Comparison of ENCODE assay signal across 28 cellular contexts in the genomic region with DNA sequence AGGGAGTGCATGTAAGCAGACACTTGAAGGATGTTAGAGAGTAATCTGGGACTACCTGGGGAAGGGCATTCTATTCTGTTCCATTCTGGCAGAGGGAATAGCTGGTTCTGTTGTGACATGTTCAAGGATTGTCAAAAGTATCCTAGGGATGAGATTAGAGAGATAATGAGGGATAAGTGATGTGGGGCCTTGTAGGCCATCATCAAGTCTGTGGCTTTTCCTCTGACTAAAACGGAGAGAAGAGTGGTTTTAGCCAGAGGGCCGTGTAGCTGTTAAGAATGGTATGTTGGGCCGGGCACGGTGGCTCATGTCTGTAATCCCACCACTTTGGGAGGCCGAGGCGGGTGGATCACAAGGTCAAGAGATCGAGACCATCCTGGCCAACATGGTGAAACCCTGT. TPM values are rescaled to one million over a fixed set of nuclear protein-coding genes. Genes with fewer than 3 reads are reported as not detected.
DNase-seq lines count a peak whose midpoint lies in the region; ATAC-seq, FAIRE-seq and TF ChIP-seq lines count a peak whose summit lies in the region.
"Had no signal": no experiment of that assay in that cellular context is flagged by ENCODE, and none has a peak within 500 bp of the region (broad histone marks: within the 10 kb centered on the region; RNA-seq: fewer than 3 reads in every experiment).

No MANE protein-coding gene starts in this region.

- peaks cover 72% of the 10 kb centered on the region for H3K4me1 ChIP-seq in cardiac muscle cell (ENCODE audit: low read depth)
- peaks cover 0 to 71% (median 45%) of the 10 kb centered on the region in 9 donors for H3K4me1 ChIP-seq in heart right ventricle
- peaks cover 59% of the 10 kb centered on the region for H3K4me1 ChIP-seq in astrocyte (ENCODE audit: insufficient read depth, low read length)

- no peak overlapping the region for H2AFZ ChIP-seq in astrocyte (ENCODE audit: low read depth, low read length)
- H2AFZ ChIP-seq: GM23338 had no signal

- H3K36me3 Mint-ChIP-seq in astrocyte (ENCODE audit: low read depth, unreplicated experiment) (peaks cover 26% of the 10 kb centered on the region), nephron (ENCODE audit: low read depth) (peaks cover 39% of the 10 kb centered on the region)
- H3K36me3 Mint-ChIP-seq: CD8-positive, alpha-beta T cell had no signal

- no peak overlapping the region for H3K9ac ChIP-seq in astrocyte (ENCODE audit: low read length)

- peak overlapping the region; percentile 4 for H3K4me3 Mint-ChIP-seq in astrocyte (ENCODE audit: unreplicated experiment)
- H3K4me3 Mint-ChIP-seq in nephron, result no peak overlapping the region
- H3K4me3 Mint-ChIP-seq: CD8-positive, alpha-beta T cell; GM23338 had no signal

- no peak for TF ChIP-seq CTCF in cardiac muscle cell (IDR thresholded peaks at IDR 0.05; ENCODE audit: low read depth, low read length)
- TF ChIP-seq CTCF in heart right ventricle (IDR thresholded peaks at IDR 0.05), result no peak
- TF ChIP-seq CTCF in astrocyte (IDR thresholded peaks at IDR 0.05; ENCODE audit: insufficient read depth, low read depth, low read length), result no peak
- TF ChIP-seq CTCF in nephron (IDR thresholded peaks at IDR 0.05; ENCODE audit: unreplicated experiment in 3 of 3), result no peak

- H3K4me3 ChIP-seq in cardiac muscle cell (no peak overlapping the region), heart right ventricle (no peak overlapping the region), astrocyte (ENCODE audit: insufficient read depth, low read depth, low read length) (no peak overlapping the region)
- H3K4me3 ChIP-seq: GM23338, HAP-1, SJSA1 had no signal

- H3K36me3 ChIP-seq in cardiac muscle cell (peaks cover 32% of the 10 kb centered on the region), heart right ventricle (peaks cover 0 to 9% (median 0%) of the 10 kb centered on the region in 9 donors), astrocyte (ENCODE audit: insufficient read depth, low read length) (peaks cover 21% of the 10 kb centered on the region)
- H3K36me3 ChIP-seq: HAP-1, SJSA1 had no signal

- peaks cover 58% of the 10 kb centered on the region for H4K20me1 ChIP-seq in astrocyte (ENCODE audit: insufficient read depth, low read length)

- H3K27me3 Mint-ChIP-seq in astrocyte (ENCODE audit: low read depth, unreplicated experiment) (no peaks in the 10 kb centered on the region), nephron (ENCODE audit: low read depth) (no peaks in the 10 kb centered on the region)

- H3K27me3 ChIP-seq in cardiac muscle cell (no peaks in the 10 kb centered on the region), heart right ventricle (peaks cover 0 to 5% (median 0%) of the 10 kb centered on the region in 7 donors), astrocyte (ENCODE audit: insufficient read depth, low read length) (no peaks in the 10 kb centered on the region)
- H3K27me3 ChIP-seq: SJSA1 had no signal

- peaks cover 95% of the 10 kb centered on the region for H3K79me2 ChIP-seq in astrocyte (ENCODE audit: insufficient read depth, low read length)

- peak overlapping the region; percentile 73 for H3K27ac ChIP-seq in cardiac muscle cell
- H3K27ac ChIP-seq in heart right ventricle, result peak overlapping the region in 1 of 10 donors; percentile 75
- H3K27ac ChIP-seq in astrocyte (ENCODE audit: low read depth, low read length), result no peak overlapping the region
- H3K27ac ChIP-seq: 22Rv1 had no signal

- WGBS in heart right ventricle, 2 donors, result 96 to 97% methylated on average over 7 of the region's 7 CpGs

- H3K4me1 Mint-ChIP-seq in astrocyte (ENCODE audit: low read depth, unreplicated experiment) (peaks cover 70% of the 10 kb centered on the region), nephron (peaks cover 80% of the 10 kb centered on the region)

- H3K9me3 Mint-ChIP-seq in astrocyte (ENCODE audit: unreplicated experiment), result peaks cover 3% of the 10 kb centered on the region
- H3K9me3 Mint-ChIP-seq in nephron, result no peaks in the 10 kb centered on the region
- H3K9me3 Mint-ChIP-seq: CD8-positive, alpha-beta T cell; GM23338 had no signal

- FAIRE-seq in astrocyte (lab: Jason Lieb, UNC), result no peak
- FAIRE-seq: G401.6, GM12892, GM18507, HepG2 had no signal

- H3K9me3 ChIP-seq in cardiac muscle cell (ENCODE audit: low read depth), result no peaks in the 10 kb centered on the region
- H3K9me3 ChIP-seq in heart right ventricle, result no peaks in the 10 kb centered on the region
- H3K9me3 ChIP-seq in astrocyte (ENCODE audit: insufficient read depth, low read depth, low read length), result no peaks in the 10 kb centered on the region
- H3K9me3 ChIP-seq: HAP-1, SJSA1 had no signal

- intact Hi-C loops in heart right ventricle (cut with DNase I), result loop anchor here in 1 of 10 donors (5.0 kb wide), 1 partner anchor 149 kb away; no protein-coding TSS in a partner anchor

- H3K27ac Mint-ChIP-seq in astrocyte (ENCODE audit: unreplicated experiment) (peak overlapping the region; percentile 16), nephron (peak overlapping the region in 2 of 3 experiments; percentile 10 to 56)
- H3K27ac Mint-ChIP-seq: CD8-positive, alpha-beta T cell; GM23338 had no signal

- no peak for DNase-seq in cardiac muscle cell (ENCODE audit: low read depth in 1 of 2, low spot score in 1 of 2)
- DNase-seq in heart right ventricle, result no peak
- no peak for DNase-seq in astrocyte (ENCODE audit: low read depth)
- DNase-seq in NCI-H1436 (lab: John Stamatoyannopoulos, UW), result no peak
- DNase-seq in mesenteric fat pad (ENCODE audit: low spot score), result no peak
- no peak for DNase-seq in hypothalamus (lab: John Stamatoyannopoulos, UW)
- DNase-seq: AML-193; C1 segment of cervical spinal cord; Calu3; CD8-positive, alpha-beta T cell; KBM-7; MM.1S; NCI-H1048; NCI-H1417 treated with DMSO at 0.1 percent for 48 hours; NCI-H187 treated with DMSO at 0.1 percent for 48 hours; NCI-H2107; NCI-H226; NCI-H774 had no signal

- no peak overlapping the region for H3K4me2 ChIP-seq in astrocyte (ENCODE audit: low read length)
- H3K4me2 ChIP-seq: GM23338 had no signal

- no peak for ATAC-seq in heart right ventricle
- no peak for ATAC-seq in HG03439 (IDR thresholded peaks at IDR 0.05; ENCODE audit: unreplicated experiment)
- ATAC-seq: CD8-positive, alpha-beta T cell; GM23338; HepG2 had no signal

RNA-seq across cellular contexts. Expression of a gene that starts 23.6 kb away (rescaled TPM):
- 107 and 171 TPM in 2 replicates for total RNA-seq in cardiac muscle cell
- 132 and 210 TPM in 2 replicates for polyA plus RNA-seq in cardiac muscle cell
- total RNA-seq in heart right ventricle, result 10 to 100 TPM in 5 of 10 donors, 1 to 10 TPM in 5; 1.3 to 63.3 (median 9.0) TPM
- polyA plus RNA-seq in heart right ventricle, result 1 to 10 TPM in 1 of 2 donors, under 1 TPM in 1; 0.51 to 1.7 TPM
- 308 and 330 TPM in 2 replicates for total RNA-seq in astrocyte
- 1.6 TPM for total RNA-seq in mesenteric fat pad
- total RNA-seq: CD8-positive, alpha-beta T cell; HepG2 had no signal
